Comparison of ENCODE assay signal across 8 cellular contexts in genomic region chr2:231662028-231662810, GRCh38. TPM values are rescaled to one million over a fixed set of nuclear protein-coding genes. Genes with fewer than 3 reads are reported as not detected.
A peak's percentile ranks its signal among the peaks of the same experiment; 100 is the strongest.
DNase-seq lines count a peak whose midpoint lies in the region; ATAC-seq, FAIRE-seq and TF ChIP-seq lines count a peak whose summit lies in the region.

No MANE protein-coding gene starts in this region.

- peak; percentile 83 for TF ChIP-seq POLR2A in GM12891 (IDR thresholded peaks at IDR 0.05; ENCODE audit: low read depth, low read length)

- TF ChIP-seq CTCF in kidney epithelial cell (IDR thresholded peaks at IDR 0.05; ENCODE audit: insufficient read depth, low read length, poor library complexity, severe bottlenecking), result no peak

- ATAC-seq in HG02623 (IDR thresholded peaks at IDR 0.05; ENCODE audit: unreplicated experiment), result peak; percentile 56

- peak; percentile 89 for DNase-seq in GM12891 (ENCODE audit: insufficient read length, low spot score)
- peak; percentile 53 for DNase-seq in NCI-H1436 treated with DMSO at 0.1 percent for 48 hours (lab: John Stamatoyannopoulos, UW)
- peak; percentile 96 for DNase-seq in activated CD4-positive, alpha-beta T cell treated with anti-CD3 and anti-CD28 coated beads for 1 hour
- DNase-seq in cerebellar nuclear complex (lab: John Stamatoyannopoulos, UW), result peak; percentile 11 to 75
- DNase-seq in kidney epithelial cell (ENCODE audit: low read depth), result no peak
- DNase-seq in stimulated activated CD4-positive, alpha-beta T cell treated with anti-CD3 and anti-CD28 coated beads, Interleukin-15, amount 100 ng/mL, for 1 hour (ENCODE audit: low read depth in 1 of 2, low spot score in 1 of 2), result peak; percentile 96
- no peak for DNase-seq in NCI-H748 (lab: John Stamatoyannopoulos, UW; ENCODE audit: unreplicated experiment)

- peak; percentile 99 for FAIRE-seq in GM12891 (lab: Jason Lieb, UNC)

- H3K4me3 ChIP-seq in kidney epithelial cell (ENCODE audit: low read depth, low read length), result peak overlapping the region; percentile 25

- H3K36me3 ChIP-seq in kidney epithelial cell (ENCODE audit: control insufficient read depth, insufficient read depth, low read length), result no peaks in the 10 kb centered on the region

- no peaks in the 10 kb centered on the region for H3K27me3 ChIP-seq in kidney epithelial cell (ENCODE audit: control insufficient read depth, insufficient read depth, low read length)

TF ChIP-seq in GM12891, 5 proteins besides CTCF, POLR2A, EP300 and RAD21:
- peak; percentile 74 for TF ChIP-seq TAF1 (IDR thresholded peaks at IDR 0.05; ENCODE audit: low read depth, low read length)
- peak; percentile 54 for TF ChIP-seq PAX5 (IDR thresholded peaks at IDR 0.05; ENCODE audit: insufficient read depth, low read length, severe bottlenecking)
- TF ChIP-seq SPI1 (IDR thresholded peaks at IDR 0.05; ENCODE audit: low read depth, low read length), result no peak
- TF ChIP-seq POU2F2 (IDR thresholded peaks at IDR 0.05; ENCODE audit: low read depth, low read length), result peak; percentile 81; the same call in 1 of the 2 replicates
- TF ChIP-seq POLR2AphosphoS5 (IDR thresholded peaks at IDR 0.05; ENCODE audit: low read depth, low read length), result peak; percentile 83

RNA-seq across cellular contexts. Expression of gene PTMA, which starts 46.1 kb away (rescaled TPM):
- 1,598 TPM for polyA plus RNA-seq in GM12891 (2012; ENCODE audit: low read depth, missing spikeins)
- 757 and 913 TPM in 2 replicates for total RNA-seq in kidney epithelial cell

Comparison
In these comparisons a context has a peak if more than half of its experiments do, and no peak if none do; other contexts are left out.
1. DNase-seq: peak in GM12891 (single experiment), NCI-H1436 treated with DMSO at 0.1 percent for 48 hours (single experiment), activated CD4-positive, alpha-beta T cell treated with anti-CD3 and anti-CD28 coated beads for 1 hour (single experiment), cerebellar nuclear complex (2 of 2) and stimulated activated CD4-positive, alpha-beta T cell treated with anti-CD3 and anti-CD28 coated beads, Interleukin-15, amount 100 ng/mL, for 1 hour (2 of 2); none in kidney epithelial cell (single experiment) and NCI-H748 (single experiment).